ENCODE assay signal across 15 cellular contexts in genomic region chr2:239137165-239137889, GRCh38.
"Had no signal": no experiment of that assay in that cellular context is flagged by ENCODE, and none has a peak within 500 bp of the region (broad histone marks: within the 10 kb centered on the region; RNA-seq: fewer than 3 reads in every experiment).

No MANE protein-coding gene starts in this region.

- H3K27ac Mint-ChIP-seq: mesothelial cell of epicardium; stimulated activated naive CD8-positive, alpha-beta T cell treated with anti-CD3 and anti-CD28 coated beads, Interleukin-15, Interleukin-2, amounts not matched to agents 100 ng/mL and 50 ng/mL, for 24 hours had no signal

- DNase-seq: activated CD4-positive, alpha-beta T cell treated with anti-CD3 and anti-CD28 coated beads for 1 hour; activated CD4-positive, alpha-beta T cell treated with anti-CD3 and anti-CD28 coated beads, Interleukin-2, amount 50 U/mL, for 4 hours; activated naive CD4-positive, alpha-beta T cell treated with anti-CD3 and anti-CD28 coated beads, Interleukin-2, amount 50 U/mL, for 16 hours; effector CD4-positive, alpha-beta T cell; foreskin fibroblast; kidney glomerular epithelial cell; lower lobe of right lung; SK-N-SH; T-helper 1 cell; upper lobe of right lung had no signal

- H3K27me3 Mint-ChIP-seq: stimulated activated naive CD8-positive, alpha-beta T cell treated with anti-CD3 and anti-CD28 coated beads, Interleukin-15, Interleukin-2, amounts not matched to agents 100 ng/mL and 50 ng/mL, for 24 hours had no signal

- H3K4me3 Mint-ChIP-seq: mesothelial cell of epicardium; stimulated activated naive CD8-positive, alpha-beta T cell treated with anti-CD3 and anti-CD28 coated beads, Interleukin-15, Interleukin-2, amounts not matched to agents 100 ng/mL and 50 ng/mL, for 24 hours had no signal

- H3K9me3 Mint-ChIP-seq: mesothelial cell of epicardium; stimulated activated naive CD8-positive, alpha-beta T cell treated with anti-CD3 and anti-CD28 coated beads, Interleukin-15, Interleukin-2, amounts not matched to agents 100 ng/mL and 50 ng/mL, for 24 hours had no signal

- H3K4me1 Mint-ChIP-seq: mesothelial cell of epicardium had no signal

- H3K4me3 ChIP-seq: cardiac muscle cell, coronary artery, lower lobe of right lung, smooth muscle cell, upper lobe of right lung had no signal

- H3K27ac ChIP-seq: cardiac muscle cell, coronary artery, lower lobe of right lung, upper lobe of right lung had no signal

- H3K9me3 ChIP-seq: lower lobe of right lung, SK-N-SH, upper lobe of right lung had no signal

- ATAC-seq: upper lobe of right lung had no signal

- H3K27me3 ChIP-seq: cardiac muscle cell, upper lobe of right lung had no signal

- H3K4me1 ChIP-seq: lower lobe of right lung, upper lobe of right lung had no signal
